8 cellular contexts compared by ENCODE assay signal in the genomic region with DNA sequence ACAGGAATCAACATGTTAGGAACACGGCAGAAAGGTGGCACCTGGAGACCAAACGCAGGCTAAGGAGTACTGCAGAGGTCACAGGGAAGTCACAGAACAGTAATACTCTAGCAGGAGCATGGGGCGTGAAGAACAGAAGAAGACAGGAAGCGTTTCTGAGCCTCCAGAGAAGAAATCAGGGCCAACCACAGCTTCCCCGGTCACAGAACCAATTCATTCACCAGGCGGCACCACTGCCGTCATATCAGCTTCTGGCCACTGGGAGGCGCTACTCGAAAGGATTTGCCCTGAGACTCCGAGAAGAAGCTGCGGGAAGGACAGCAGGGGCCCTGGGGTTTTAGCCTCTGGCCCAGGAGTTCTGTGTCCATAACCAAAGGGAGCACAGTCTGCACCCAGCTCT.
DNase-seq lines count a peak whose midpoint lies in the region; ATAC-seq and TF ChIP-seq lines count a peak whose summit lies in the region.

No MANE protein-coding gene starts in this region.

- H3K27me3 Mint-ChIP-seq in WTC11 (ENCODE audit: low read depth) (no peaks in the 10 kb centered on the region), mesothelial cell of epicardium (ENCODE audit: low read depth) (no peaks in the 10 kb centered on the region)

- ATAC-seq in WTC11: no peak; the same call in 1 of the 2 replicates
- no peak for ATAC-seq in stimulated activated effector memory CD8-positive, alpha-beta T cell treated with anti-CD3 and anti-CD28 coated beads, Interleukin-12 subunit alpha, Interleukin-12 subunit beta, amount 100 ng/mL, for 72 hours
- no peak for ATAC-seq in GM18870 (IDR thresholded peaks at IDR 0.05; ENCODE audit: unreplicated experiment)

- TF ChIP-seq CTCF in WTC11 (IDR thresholded peaks at IDR 0.05) (peak; percentile 84), mesothelial cell of epicardium (IDR thresholded peaks at IDR 0.05; ENCODE audit: unreplicated experiment) (peak; percentile 71)

- H3K4me1 Mint-ChIP-seq in WTC11: peaks cover 7% of the 10 kb centered on the region; the same call in 1 of the 2 replicates
- peaks cover 3% of the 10 kb centered on the region for H3K4me1 Mint-ChIP-seq in mesothelial cell of epicardium
- peaks cover 17% of the 10 kb centered on the region for H3K4me1 Mint-ChIP-seq in stimulated activated effector memory CD8-positive, alpha-beta T cell treated with anti-CD3 and anti-CD28 coated beads, Interleukin-12 subunit alpha, Interleukin-12 subunit beta, amount 100 ng/mL, for 72 hours

- CTCF ChIA-PET in WTC11 (lab: Charles Lee): interaction anchor here (0.6 to 3.7 kb wide), 31 partner anchors 8 to 1039 kb away, joined by 3 to 106 read pairs (median 5); partner anchors contain the start of gene SLC2A9

- H3K9me3 Mint-ChIP-seq in WTC11: peaks cover 3% of the 10 kb centered on the region; the same call in 1 of the 2 replicates
- no peaks in the 10 kb centered on the region for H3K9me3 Mint-ChIP-seq in mesothelial cell of epicardium
- H3K9me3 Mint-ChIP-seq in stimulated activated effector memory CD8-positive, alpha-beta T cell treated with anti-CD3 and anti-CD28 coated beads, Interleukin-12 subunit alpha, Interleukin-12 subunit beta, amount 100 ng/mL, for 72 hours: no peaks in the 10 kb centered on the region

- H3K36me3 Mint-ChIP-seq in WTC11 (peaks cover 5% of the 10 kb centered on the region), mesothelial cell of epicardium (no peaks in the 10 kb centered on the region)
- no peaks in the 10 kb centered on the region for H3K36me3 Mint-ChIP-seq in stimulated activated effector memory CD8-positive, alpha-beta T cell treated with anti-CD3 and anti-CD28 coated beads, Interleukin-12 subunit alpha, Interleukin-12 subunit beta, amount 100 ng/mL, for 72 hours

- POLR2A ChIA-PET in WTC11 (lab: Charles Lee): interaction anchor here (0.6 kb wide), 1 partner anchor 12 kb away, joined by 4 read pairs; no protein-coding TSS in a partner anchor

- no peak overlapping the region for H3K4me3 Mint-ChIP-seq in WTC11
- H3K4me3 Mint-ChIP-seq in mesothelial cell of epicardium: no peak overlapping the region
- no peak overlapping the region for H3K4me3 Mint-ChIP-seq in stimulated activated effector memory CD8-positive, alpha-beta T cell treated with anti-CD3 and anti-CD28 coated beads, Interleukin-12 subunit alpha, Interleukin-12 subunit beta, amount 100 ng/mL, for 72 hours

- DNase-seq in NK-92 treated with Interleukin-12 subunit alpha and Interleukin-12 subunit beta, amount 100 ng/mL, for 24 hours (lab: John Stamatoyannopoulos, UW): peak; percentile 51
- DNase-seq in NK-92 (lab: John Stamatoyannopoulos, UW; ENCODE audit: unreplicated experiment) (no peak), NCI-H187 (lab: John Stamatoyannopoulos, UW) (peak; percentile 62 to 83), WTC11 (ENCODE audit: low spot score) (peak; percentile 88), cerebellar cortex (ENCODE audit: low spot score) (peak; percentile 34), mesothelial cell of epicardium (ENCODE audit: low spot score in 2 of 2, unreplicated experiment in 2 of 2) (peak in 1 of 2 experiments; percentile 67)
- peak; percentile 47 to 84 for DNase-seq in stimulated activated effector memory CD8-positive, alpha-beta T cell treated with anti-CD3 and anti-CD28 coated beads, Interleukin-12 subunit alpha, Interleukin-12 subunit beta, amount 100 ng/mL, for 72 hours (ENCODE audit: low spot score in 2 of 2)

- no peak overlapping the region for H3K27ac Mint-ChIP-seq in WTC11
- no peak overlapping the region for H3K27ac Mint-ChIP-seq in mesothelial cell of epicardium
- H3K27ac Mint-ChIP-seq in stimulated activated effector memory CD8-positive, alpha-beta T cell treated with anti-CD3 and anti-CD28 coated beads, Interleukin-12 subunit alpha, Interleukin-12 subunit beta, amount 100 ng/mL, for 72 hours: no peak overlapping the region

TF ChIP-seq in WTC11, 78 proteins besides CTCF, POLR2A, EP300 and RAD21:
- no peak for TF ChIP-seq ZNF416 (CRISPR knock-in tag; IDR thresholded peaks at IDR 0.05)
- no peak for TF ChIP-seq CREM (CRISPR knock-in tag; IDR thresholded peaks at IDR 0.05)
